ENCODE assay signal across 1 cellular context in genomic region chr1:15152318-15153183, GRCh38.
TF ChIP-seq lines count a peak whose summit lies in the region.

No MANE protein-coding gene starts in this region.

TF ChIP-seq in K562, 482 proteins besides CTCF, POLR2A, EP300 and RAD21 (continued from another document and continues in another):
- no peak for TF ChIP-seq PCBP1 (IDR thresholded peaks at IDR 0.05; ENCODE audit: low read depth, low read length, poor library complexity, severe bottlenecking)
- TF ChIP-seq CREB1 (IDR thresholded peaks at IDR 0.05), result peak; percentile 37; the same call in 1 of the 2 replicates
- TF ChIP-seq CREB1 (CRISPR knock-in tag; IDR thresholded peaks at IDR 0.05), result peak; percentile 56; the same call in 1 of the 2 replicates
- TF ChIP-seq SNRNP70 (optimal IDR thresholded peaks at IDR 0.05; ENCODE audit: low read depth, low read length), result no peak
- TF ChIP-seq PML (IDR thresholded peaks at IDR 0.05; ENCODE audit: low read length), result no peak
- no peak for TF ChIP-seq ZBTB1 (CRISPR knock-in tag; IDR thresholded peaks at IDR 0.05; ENCODE audit: borderline replicate concordance, low read depth)
- no peak for TF ChIP-seq NR2C2 (CRISPR knock-in tag; IDR thresholded peaks at IDR 0.05)
- TF ChIP-seq NR2C2 (tag; IDR thresholded peaks at IDR 0.05), result peak; percentile 31; the same call in 1 of the 2 replicates
- no peak for TF ChIP-seq BCL6 (CRISPR knock-in tag; IDR thresholded peaks at IDR 0.05)
- TF ChIP-seq MCM5 (IDR thresholded peaks at IDR 0.05; ENCODE audit: low read depth), result no peak
- no peak for TF ChIP-seq ZNF79 (CRISPR knock-in tag; IDR thresholded peaks at IDR 0.05; ENCODE audit: low read depth)
- no peak for TF ChIP-seq ZNF444 (CRISPR knock-in tag; IDR thresholded peaks at IDR 0.05)
- no peak for TF ChIP-seq SREBF1 (IDR thresholded peaks at IDR 0.05; ENCODE audit: borderline replicate concordance, low read depth, low read length)
- TF ChIP-seq ZNF184 (CRISPR knock-in tag; IDR thresholded peaks at IDR 0.05), result no peak
- TF ChIP-seq, protein P1, sequence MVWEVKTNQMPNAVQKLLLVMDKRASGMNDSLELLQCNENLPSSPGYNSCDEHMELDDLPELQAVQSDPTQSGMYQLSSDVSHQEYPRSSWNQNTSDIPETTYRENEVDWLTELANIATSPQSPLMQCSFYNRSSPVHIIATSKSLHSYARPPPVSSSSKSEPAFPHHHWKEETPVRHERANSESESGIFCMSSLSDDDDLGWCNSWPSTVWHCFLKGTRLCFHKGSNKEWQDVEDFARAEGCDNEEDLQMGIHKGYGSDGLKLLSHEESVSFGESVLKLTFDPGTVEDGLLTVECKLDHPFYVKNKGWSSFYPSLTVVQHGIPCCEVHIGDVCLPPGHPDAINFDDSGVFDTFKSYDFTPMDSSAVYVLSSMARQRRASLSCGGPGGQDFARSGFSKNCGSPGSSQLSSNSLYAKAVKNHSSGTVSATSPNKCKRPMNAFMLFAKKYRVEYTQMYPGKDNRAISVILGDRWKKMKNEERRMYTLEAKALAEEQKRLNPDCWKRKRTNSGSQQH (CRISPR knock-in tag; IDR thresholded peaks at IDR 0.05), result no peak
- TF ChIP-seq MAFG (tag; conservative IDR thresholded peaks at IDR 0.05), result no peak
- no peak for TF ChIP-seq MEF2A (IDR thresholded peaks at IDR 0.05; ENCODE audit: control insufficient read depth, low read depth, low read length)
- no peak for TF ChIP-seq ZNF124 (CRISPR knock-in tag; IDR thresholded peaks at IDR 0.05)
- no peak for TF ChIP-seq TARDBP (IDR thresholded peaks at IDR 0.05)
- TF ChIP-seq SIX5 (IDR thresholded peaks at IDR 0.05; ENCODE audit: borderline replicate concordance in 1 of 2, insufficient read depth in 1 of 2, low read depth in 1 of 2, low read length in 2 of 2), result no peak
- TF ChIP-seq KLF6 (CRISPR knock-in tag; IDR thresholded peaks at IDR 0.05; ENCODE audit: borderline replicate concordance), result no peak
- peak; percentile 25; the same call in 1 of the 2 replicates for TF ChIP-seq STAG1 (CRISPR knock-in tag; IDR thresholded peaks at IDR 0.05; ENCODE audit: borderline replicate concordance)
- TF ChIP-seq, protein P2, sequence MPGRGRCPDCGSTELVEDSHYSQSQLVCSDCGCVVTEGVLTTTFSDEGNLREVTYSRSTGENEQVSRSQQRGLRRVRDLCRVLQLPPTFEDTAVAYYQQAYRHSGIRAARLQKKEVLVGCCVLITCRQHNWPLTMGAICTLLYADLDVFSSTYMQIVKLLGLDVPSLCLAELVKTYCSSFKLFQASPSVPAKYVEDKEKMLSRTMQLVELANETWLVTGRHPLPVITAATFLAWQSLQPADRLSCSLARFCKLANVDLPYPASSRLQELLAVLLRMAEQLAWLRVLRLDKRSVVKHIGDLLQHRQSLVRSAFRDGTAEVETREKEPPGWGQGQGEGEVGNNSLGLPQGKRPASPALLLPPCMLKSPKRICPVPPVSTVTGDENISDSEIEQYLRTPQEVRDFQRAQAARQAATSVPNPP (IDR thresholded peaks at IDR 0.05; ENCODE audit: borderline replicate concordance, insufficient read depth, insufficient read length), result no peak
- TF ChIP-seq, protein P3, sequence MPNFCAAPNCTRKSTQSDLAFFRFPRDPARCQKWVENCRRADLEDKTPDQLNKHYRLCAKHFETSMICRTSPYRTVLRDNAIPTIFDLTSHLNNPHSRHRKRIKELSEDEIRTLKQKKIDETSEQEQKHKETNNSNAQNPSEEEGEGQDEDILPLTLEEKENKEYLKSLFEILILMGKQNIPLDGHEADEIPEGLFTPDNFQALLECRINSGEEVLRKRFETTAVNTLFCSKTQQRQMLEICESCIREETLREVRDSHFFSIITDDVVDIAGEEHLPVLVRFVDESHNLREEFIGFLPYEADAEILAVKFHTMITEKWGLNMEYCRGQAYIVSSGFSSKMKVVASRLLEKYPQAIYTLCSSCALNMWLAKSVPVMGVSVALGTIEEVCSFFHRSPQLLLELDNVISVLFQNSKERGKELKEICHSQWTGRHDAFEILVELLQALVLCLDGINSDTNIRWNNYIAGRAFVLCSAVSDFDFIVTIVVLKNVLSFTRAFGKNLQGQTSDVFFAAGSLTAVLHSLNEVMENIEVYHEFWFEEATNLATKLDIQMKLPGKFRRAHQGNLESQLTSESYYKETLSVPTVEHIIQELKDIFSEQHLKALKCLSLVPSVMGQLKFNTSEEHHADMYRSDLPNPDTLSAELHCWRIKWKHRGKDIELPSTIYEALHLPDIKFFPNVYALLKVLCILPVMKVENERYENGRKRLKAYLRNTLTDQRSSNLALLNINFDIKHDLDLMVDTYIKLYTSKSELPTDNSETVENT (CRISPR knock-in tag; IDR thresholded peaks at IDR 0.05), result no peak
- no peak for TF ChIP-seq HIVEP1 (CRISPR knock-in tag; IDR thresholded peaks at IDR 0.05)
- TF ChIP-seq SAFB (IDR thresholded peaks at IDR 0.05; ENCODE audit: borderline replicate concordance, low read depth, low read length), result no peak
- TF ChIP-seq ATF7 (IDR thresholded peaks at IDR 0.05), result peak; percentile 48; the same call in 1 of the 2 replicates
- TF ChIP-seq SMAD2 (IDR thresholded peaks at IDR 0.05; ENCODE audit: low read depth, low read length), result no peak
- TF ChIP-seq ZNF354B (CRISPR knock-in tag; IDR thresholded peaks at IDR 0.05), result no peak
- TF ChIP-seq, protein P4, sequence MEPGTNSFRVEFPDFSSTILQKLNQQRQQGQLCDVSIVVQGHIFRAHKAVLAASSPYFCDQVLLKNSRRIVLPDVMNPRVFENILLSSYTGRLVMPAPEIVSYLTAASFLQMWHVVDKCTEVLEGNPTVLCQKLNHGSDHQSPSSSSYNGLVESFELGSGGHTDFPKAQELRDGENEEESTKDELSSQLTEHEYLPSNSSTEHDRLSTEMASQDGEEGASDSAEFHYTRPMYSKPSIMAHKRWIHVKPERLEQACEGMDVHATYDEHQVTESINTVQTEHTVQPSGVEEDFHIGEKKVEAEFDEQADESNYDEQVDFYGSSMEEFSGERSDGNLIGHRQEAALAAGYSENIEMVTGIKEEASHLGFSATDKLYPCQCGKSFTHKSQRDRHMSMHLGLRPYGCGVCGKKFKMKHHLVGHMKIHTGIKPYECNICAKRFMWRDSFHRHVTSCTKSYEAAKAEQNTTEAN (CRISPR knock-in tag; IDR thresholded peaks at IDR 0.05), result no peak
- no peak for TF ChIP-seq ZNF175 (CRISPR knock-in tag; IDR thresholded peaks at IDR 0.05; ENCODE audit: low read depth)
- TF ChIP-seq FOXJ3 (CRISPR knock-in tag; IDR thresholded peaks at IDR 0.05), result no peak
- no peak for TF ChIP-seq ZNF274 (IDR thresholded peaks at IDR 0.05; ENCODE audit: borderline replicate concordance, low read depth, low read length)
- TF ChIP-seq PHB2 (IDR thresholded peaks at IDR 0.05; ENCODE audit: low read depth), result no peak
- TF ChIP-seq ZNF263 (CRISPR knock-in tag; IDR thresholded peaks at IDR 0.05; ENCODE audit: borderline replicate concordance), result no peak
- no peak for TF ChIP-seq PHTF2 (CRISPR knock-in tag; IDR thresholded peaks at IDR 0.05)
- TF ChIP-seq ELF2 (CRISPR knock-in tag; IDR thresholded peaks at IDR 0.05), result no peak
- no peak for TF ChIP-seq JUN (IDR thresholded peaks at IDR 0.05; ENCODE audit: borderline replicate concordance, low read depth, low read length)
- TF ChIP-seq JUN (CRISPR knock-in tag; IDR thresholded peaks at IDR 0.05; ENCODE audit: borderline replicate concordance), result no peak
- 0 out of 2 replicates have a peak, but pooled peaks have one; percentile 9 for TF ChIP-seq BCOR (IDR thresholded peaks at IDR 0.05)
- no peak for TF ChIP-seq POLR3G (IDR thresholded peaks at IDR 0.05; ENCODE audit: extremely low read depth, insufficient read length, insufficient replicate concordance)
- TF ChIP-seq HDAC3 (IDR thresholded peaks at IDR 0.05; ENCODE audit: borderline replicate concordance, partially characterized antibody), result no peak
- TF ChIP-seq XRCC3 (IDR thresholded peaks at IDR 0.05), result no peak
- no peak for TF ChIP-seq CEBPZ (IDR thresholded peaks at IDR 0.05; ENCODE audit: borderline replicate concordance, low read depth, low read length)
- no peak for TF ChIP-seq ZNF239 (CRISPR knock-in tag; IDR thresholded peaks at IDR 0.05)
- no peak for TF ChIP-seq ZNF133 (CRISPR knock-in tag; IDR thresholded peaks at IDR 0.05)
- TF ChIP-seq ADNP (tag; IDR thresholded peaks at IDR 0.05), result no peak
- TF ChIP-seq ZNF592 (IDR thresholded peaks at IDR 0.05), result no peak
- TF ChIP-seq HMG20A (CRISPR knock-in tag; conservative IDR thresholded peaks at IDR 0.05), result no peak
- no peak for TF ChIP-seq BRCA1 (IDR thresholded peaks at IDR 0.05)
- no peak for TF ChIP-seq BRCA1 (CRISPR knock-in tag; IDR thresholded peaks at IDR 0.05)
- TF ChIP-seq NR2F6 (CRISPR knock-in tag; IDR thresholded peaks at IDR 0.05), result no peak
- TF ChIP-seq HLTF (IDR thresholded peaks at IDR 0.05), result no peak
- TF ChIP-seq, protein P5, sequence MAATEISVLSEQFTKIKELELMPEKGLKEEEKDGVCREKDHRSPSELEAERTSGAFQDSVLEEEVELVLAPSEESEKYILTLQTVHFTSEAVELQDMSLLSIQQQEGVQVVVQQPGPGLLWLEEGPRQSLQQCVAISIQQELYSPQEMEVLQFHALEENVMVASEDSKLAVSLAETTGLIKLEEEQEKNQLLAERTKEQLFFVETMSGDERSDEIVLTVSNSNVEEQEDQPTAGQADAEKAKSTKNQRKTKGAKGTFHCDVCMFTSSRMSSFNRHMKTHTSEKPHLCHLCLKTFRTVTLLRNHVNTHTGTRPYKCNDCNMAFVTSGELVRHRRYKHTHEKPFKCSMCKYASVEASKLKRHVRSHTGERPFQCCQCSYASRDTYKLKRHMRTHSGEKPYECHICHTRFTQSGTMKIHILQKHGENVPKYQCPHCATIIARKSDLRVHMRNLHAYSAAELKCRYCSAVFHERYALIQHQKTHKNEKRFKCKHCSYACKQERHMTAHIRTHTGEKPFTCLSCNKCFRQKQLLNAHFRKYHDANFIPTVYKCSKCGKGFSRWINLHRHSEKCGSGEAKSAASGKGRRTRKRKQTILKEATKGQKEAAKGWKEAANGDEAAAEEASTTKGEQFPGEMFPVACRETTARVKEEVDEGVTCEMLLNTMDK (IDR thresholded peaks at IDR 0.05; ENCODE audit: borderline replicate concordance, insufficient read depth, low read depth, low read length, poor library complexity, severe bottlenecking), result peak; percentile 92
- TF ChIP-seq, protein P6, sequence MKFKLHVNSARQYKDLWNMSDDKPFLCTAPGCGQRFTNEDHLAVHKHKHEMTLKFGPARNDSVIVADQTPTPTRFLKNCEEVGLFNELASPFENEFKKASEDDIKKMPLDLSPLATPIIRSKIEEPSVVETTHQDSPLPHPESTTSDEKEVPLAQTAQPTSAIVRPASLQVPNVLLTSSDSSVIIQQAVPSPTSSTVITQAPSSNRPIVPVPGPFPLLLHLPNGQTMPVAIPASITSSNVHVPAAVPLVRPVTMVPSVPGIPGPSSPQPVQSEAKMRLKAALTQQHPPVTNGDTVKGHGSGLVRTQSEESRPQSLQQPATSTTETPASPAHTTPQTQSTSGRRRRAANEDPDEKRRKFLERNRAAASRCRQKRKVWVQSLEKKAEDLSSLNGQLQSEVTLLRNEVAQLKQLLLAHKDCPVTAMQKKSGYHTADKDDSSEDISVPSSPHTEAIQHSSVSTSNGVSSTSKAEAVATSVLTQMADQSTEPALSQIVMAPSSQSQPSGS (CRISPR knock-in tag; IDR thresholded peaks at IDR 0.05), result no peak
